ENCODE assay signal across 24 cellular contexts in genomic region chr4:164946810-164947209, GRCh38. TPM values are rescaled to one million over a fixed set of nuclear protein-coding genes. Genes with fewer than 3 reads are reported as not detected.
"Had no signal": no experiment of that assay in that cellular context is flagged by ENCODE, and none has a peak within 500 bp of the region (broad histone marks: within the 10 kb centered on the region; RNA-seq: fewer than 3 reads in every experiment).

No MANE protein-coding gene starts in this region.

- DNase-seq: KBM-7; MV-4-11; NCI-H1048; NCI-H1105; NCI-H1417; NCI-H1436 treated with DMSO at 0.1 percent for 48 hours; NCI-H1694; NCI-H187 treated with DMSO at 0.1 percent for 48 hours; NCI-H2029 treated with DMSO at 0.1 percent for 48 hours; NCI-H226; NCI-H446 treated with DMSO at 0.1 percent for 48 hours; NCI-H510A treated with DMSO at 0.1 percent for 48 hours; NCI-H526; NK-92 treated with Interleukin-12 subunit alpha and Interleukin-12 subunit beta, amount 100 ng/mL, for 24 hours; PC-3; SHP77; SK-N-SH; SW 1271; T-cell had no signal

- H3K4me2 ChIP-seq: SK-N-SH had no signal

- H3K27ac ChIP-seq: RWPE1 had no signal

- ATAC-seq: Panc1, PC-3, T-cell had no signal

- H3K9ac ChIP-seq: SK-N-SH had no signal

- H3K9me3 ChIP-seq: SK-N-SH had no signal

RNA-seq across cellular contexts. Expression of gene TRIM61, which starts 30.6 kb away (rescaled TPM):
- total RNA-seq: HT-29, LHCN-M2, PC-3, SK-MEL-5 had no signal
- polyA plus RNA-seq: SK-N-SH had no signal
